Comparison of ENCODE assay signal across 8 cellular contexts in genomic region chr17:7440113-7440822, GRCh38. TPM values are rescaled to one million over a fixed set of nuclear protein-coding genes. Genes with fewer than 3 reads are reported as not detected.
DNase-seq lines count a peak whose midpoint lies in the region; ATAC-seq and TF ChIP-seq lines count a peak whose summit lies in the region.

No MANE protein-coding gene starts in this region.

- no peak for TF ChIP-seq CTCF in cardiac fibroblast (IDR thresholded peaks at IDR 0.05; ENCODE audit: low read depth, low read length)
- no peak for TF ChIP-seq CTCF in gastroesophageal sphincter (IDR thresholded peaks at IDR 0.05)

- H3K27me3 ChIP-seq in gastroesophageal sphincter, result peaks cover 95% of the 10 kb centered on the region

- no peak overlapping the region for H3K27ac ChIP-seq in gastroesophageal sphincter

- ATAC-seq in left lobe of liver (no peak), GM21723 (IDR thresholded peaks at IDR 0.05; ENCODE audit: unreplicated experiment) (no peak), gastroesophageal sphincter (no peak)
- no peak for ATAC-seq in stimulated activated naive CD8-positive, alpha-beta T cell treated with anti-CD3 and anti-CD28 coated beads, Interleukin-15, Interleukin-2, amounts not matched to agents 100 U/mL and 50 U/mL, for 24 hours

- DNase-seq in SIG-M5 treated with dmso at 0.1 percent for 504 hours (lab: John Stamatoyannopoulos, UW; ENCODE audit: unreplicated experiment) (peak; percentile 36), SIG-M5 (lab: John Stamatoyannopoulos, UW) (no peak), RPMI7951 (ENCODE audit: low read depth) (peak; percentile 37), cardiac fibroblast (ENCODE audit: low read depth in 2 of 2) (peak; percentile 12 to 23), left lobe of liver (ENCODE audit: low spot score) (peak; percentile 62)
- peak; percentile 73 for DNase-seq in stimulated activated naive CD8-positive, alpha-beta T cell treated with anti-CD3 and anti-CD28 coated beads, Interleukin-15, Interleukin-2, amounts not matched to agents 100 U/mL and 50 U/mL, for 24 hours

- no peak for TF ChIP-seq POLR2A in gastroesophageal sphincter (IDR thresholded peaks at IDR 0.05)

- H3K9me3 ChIP-seq in gastroesophageal sphincter, result no peaks in the 10 kb centered on the region

- H3K4me1 ChIP-seq in gastroesophageal sphincter, result peaks cover 5 to 68% (median 41%) of the 10 kb centered on the region in 3 donors

- no peak for TF ChIP-seq EP300 in gastroesophageal sphincter (IDR thresholded peaks at IDR 0.05)

- H3K4me3 ChIP-seq in cardiac fibroblast (replicated peaks in 1 of 2; ENCODE audit: low read depth in 2 of 2, low read length in 2 of 2) (peak overlapping the region; percentile 48 to 50), gastroesophageal sphincter (peak overlapping the region in 1 of 2 donors; percentile 47)

- no peaks in the 10 kb centered on the region for H3K36me3 ChIP-seq in gastroesophageal sphincter

- WGBS in gastroesophageal sphincter (ENCODE audit: low coverage in 1 of 2), 2 donors, result 0% methylated on average over 8 to 9 of the region's 46 CpGs

RNA-seq across cellular contexts. Expression of gene FGF11, which starts 1.0 kb away (rescaled TPM):
- 2.0 and 4.1 TPM in 2 replicates for total RNA-seq in RPMI7951 (2014; rRNA removed; shearing (Covaris generic))
- total RNA-seq in left lobe of liver (0.86 TPM), gastroesophageal sphincter (1 to 10 TPM in 1 of 4 donors, under 1 TPM in 2, not detected in 1; 0.13 to 1.0 (median 0.42) TPM)

RNA-seq across cellular contexts. Expression of gene CHRNB1, which starts 4.6 kb away (rescaled TPM):
- 10.4 and 11.9 TPM in 2 replicates for total RNA-seq in RPMI7951 (2014; rRNA removed; shearing (Covaris generic))
- 10.9 TPM for total RNA-seq in left lobe of liver
- 10 to 100 TPM in 1 of 4 donors, 1 to 10 TPM in 3; 4.7 to 12.1 (median 8.1) TPM for total RNA-seq in gastroesophageal sphincter

RNA-seq across cellular contexts. Expression of gene TMEM102, which starts 5.0 kb away (rescaled TPM):
- total RNA-seq in RPMI7951 (2014; rRNA removed; shearing (Covaris generic)), result 2.9 and 5.5 TPM in 2 replicates
- total RNA-seq in left lobe of liver (4.0 TPM), gastroesophageal sphincter (1 to 10 TPM; 1.3 to 5.6 (median 2.4) TPM)

RNA-seq across cellular contexts. Expression of gene SPEM3, which starts 11.6 kb away (rescaled TPM):
- total RNA-seq in RPMI7951 (2014; rRNA removed; shearing (Covaris generic)), result not detected in 2 replicates
- not detected for total RNA-seq in left lobe of liver
- under 1 TPM in 1 of 4 donors, not detected in 3; 0.08 TPM for total RNA-seq in gastroesophageal sphincter

RNA-seq across cellular contexts. Expression of gene SPEM2, which starts 14.9 kb away (rescaled TPM):
- not detected in 2 replicates for total RNA-seq in RPMI7951 (2014; rRNA removed; shearing (Covaris generic))
- total RNA-seq in left lobe of liver (not detected), gastroesophageal sphincter (not detected)
